ENCODE assay signal across 10 cellular contexts in genomic region chr18:286515-287310, GRCh38. TPM values are rescaled to one million over a fixed set of nuclear protein-coding genes. Genes with fewer than 3 reads are reported as not detected.
DNase-seq lines count a peak whose midpoint lies in the region; ATAC-seq and TF ChIP-seq lines count a peak whose summit lies in the region.
"Had no signal": no experiment of that assay in that cellular context is flagged by ENCODE, and none has a peak within 500 bp of the region (broad histone marks: within the 10 kb centered on the region; RNA-seq: fewer than 3 reads in every experiment).

No MANE protein-coding gene starts in this region.

- peaks cover 0 to 3% of the 10 kb centered on the region in 2 donors for H3K27me3 ChIP-seq in tibial artery

- H3K36me3 Mint-ChIP-seq in activated T-cell treated with anti-CD3 and anti-CD28 coated beads, Interleukin-2, amount 50 U/mL, for 72 hours (ENCODE audit: insufficient read depth in 2 of 2) = no peaks in the 10 kb centered on the region
- no peaks in the 10 kb centered on the region for H3K36me3 Mint-ChIP-seq in glutamatergic neuron (ENCODE audit: unreplicated experiment)

- intact Hi-C loops in tibial artery (cut with DNase I; ENCODE audit: low total_unique reads) = loop anchor here (10.0 kb wide), 1 partner anchor 328 kb away; no protein-coding TSS in a partner anchor

- peak; percentile 56 for TF ChIP-seq CTCF in fibroblast of villous mesenchyme (IDR thresholded peaks at IDR 0.05; ENCODE audit: insufficient read depth, low read depth, low read length)
- TF ChIP-seq CTCF in tibial artery (IDR thresholded peaks at IDR 0.05) = peak; percentile 44 to 53
- TF ChIP-seq CTCF in glutamatergic neuron (IDR thresholded peaks at IDR 0.05; ENCODE audit: partially characterized antibody, unreplicated experiment) = no peak

- H3K27ac ChIP-seq in tibial artery = no peak overlapping the region

- no peaks in the 10 kb centered on the region for H3K36me3 ChIP-seq in tibial artery

- H3K9me3 ChIP-seq in tibial artery = no peaks in the 10 kb centered on the region

- H3K4me3 ChIP-seq in fibroblast of villous mesenchyme (ENCODE audit: low read depth, low read length) (no peak overlapping the region), tibial artery (no peak overlapping the region)

- H3K4me3 Mint-ChIP-seq in activated T-cell treated with anti-CD3 and anti-CD28 coated beads, Interleukin-2, amount 50 U/mL, for 72 hours = no peak overlapping the region
- H3K4me3 Mint-ChIP-seq in glutamatergic neuron (ENCODE audit: unreplicated experiment) = no peak overlapping the region

- peaks cover 5% of the 10 kb centered on the region for H3K4me1 Mint-ChIP-seq in activated T-cell treated with anti-CD3 and anti-CD28 coated beads, Interleukin-2, amount 50 U/mL, for 72 hours (ENCODE audit: low read depth)
- no peaks in the 10 kb centered on the region for H3K4me1 Mint-ChIP-seq in glutamatergic neuron (ENCODE audit: low read depth, unreplicated experiment)

- no peaks in the 10 kb centered on the region for H3K9me3 Mint-ChIP-seq in activated T-cell treated with anti-CD3 and anti-CD28 coated beads, Interleukin-2, amount 50 U/mL, for 72 hours
- no peaks in the 10 kb centered on the region for H3K9me3 Mint-ChIP-seq in glutamatergic neuron (ENCODE audit: unreplicated experiment)

- H3K27ac Mint-ChIP-seq in activated T-cell treated with anti-CD3 and anti-CD28 coated beads, Interleukin-2, amount 50 U/mL, for 72 hours = no peak overlapping the region
- no peak overlapping the region for H3K27ac Mint-ChIP-seq in glutamatergic neuron (ENCODE audit: unreplicated experiment)

- no peak for ATAC-seq in HG03342 (IDR thresholded peaks at IDR 0.05; ENCODE audit: unreplicated experiment)
- ATAC-seq in activated T-cell treated with anti-CD3 and anti-CD28 coated beads, Interleukin-2, amount 50 U/mL, for 72 hours (replicated peaks in 1 of 2) = no peak

- no peaks in the 10 kb centered on the region for H3K4me1 ChIP-seq in tibial artery

- peak; percentile 27 for DNase-seq in NOMO-1 treated with DMSO at 0.1 percent for 48 hours (lab: John Stamatoyannopoulos, UW; ENCODE audit: unreplicated experiment)
- DNase-seq in NOMO-1 treated with dmso at 0.1 percent for 144 hours (lab: John Stamatoyannopoulos, UW; ENCODE audit: unreplicated experiment) = no peak
- DNase-seq in RPMI7951 (ENCODE audit: low read depth) = peak; percentile 49
- DNase-seq in fibroblast of villous mesenchyme (ENCODE audit: low read depth) = peak; percentile 46
- DNase-seq in tibial artery = no peak
- no peak for DNase-seq in activated T-cell treated with anti-CD3 and anti-CD28 coated beads, Interleukin-2, amount 50 U/mL, for 72 hours
- no peak for DNase-seq in glutamatergic neuron
- DNase-seq: NCI-H1436 treated with DMSO at 0.1 percent for 48 hours; stimulated activated CD4-positive, alpha-beta T cell treated with anti-CD3 and anti-CD28 coated beads, Interleukin-4, amount 100 ng/mL, for 1 hour had no signal

- H3K27me3 Mint-ChIP-seq in activated T-cell treated with anti-CD3 and anti-CD28 coated beads, Interleukin-2, amount 50 U/mL, for 72 hours (ENCODE audit: low read depth) = peaks cover 26% of the 10 kb centered on the region
- no peaks in the 10 kb centered on the region for H3K27me3 Mint-ChIP-seq in glutamatergic neuron (ENCODE audit: unreplicated experiment)

RNA-seq across cellular contexts. Expression of gene THOC1, which starts 18.9 kb away (rescaled TPM):
- 34.4 and 39.8 TPM in 2 replicates for total RNA-seq in RPMI7951 (2014; rRNA removed; shearing (Covaris generic))
- total RNA-seq in fibroblast of villous mesenchyme = 35.1 and 42.7 TPM in 2 replicates
- 100 to 1,000 TPM in 1 of 2 donors, 10 to 100 TPM in 1; 76.6 to 111 TPM for total RNA-seq in activated T-cell treated with anti-CD3 and anti-CD28 coated beads, Interleukin-2, amount 50 U/mL, for 72 hours
- 62.3 TPM for total RNA-seq in glutamatergic neuron (ENCODE audit: unreplicated experiment)

Comparison
In these comparisons a context has a peak if more than half of its experiments do, and no peak if none do; other contexts are left out.
1. DNase-seq: peak in NOMO-1 treated with DMSO at 0.1 percent for 48 hours (single experiment), RPMI7951 (single experiment) and fibroblast of villous mesenchyme (single experiment); none in NOMO-1 treated with dmso at 0.1 percent for 144 hours (single experiment), tibial artery (0 of 2), activated T-cell treated with anti-CD3 and anti-CD28 coated beads, Interleukin-2, amount 50 U/mL, for 72 hours (0 of 2) and glutamatergic neuron (single experiment).